ENCODE assay signal across 16 cellular contexts in the genomic region with DNA sequence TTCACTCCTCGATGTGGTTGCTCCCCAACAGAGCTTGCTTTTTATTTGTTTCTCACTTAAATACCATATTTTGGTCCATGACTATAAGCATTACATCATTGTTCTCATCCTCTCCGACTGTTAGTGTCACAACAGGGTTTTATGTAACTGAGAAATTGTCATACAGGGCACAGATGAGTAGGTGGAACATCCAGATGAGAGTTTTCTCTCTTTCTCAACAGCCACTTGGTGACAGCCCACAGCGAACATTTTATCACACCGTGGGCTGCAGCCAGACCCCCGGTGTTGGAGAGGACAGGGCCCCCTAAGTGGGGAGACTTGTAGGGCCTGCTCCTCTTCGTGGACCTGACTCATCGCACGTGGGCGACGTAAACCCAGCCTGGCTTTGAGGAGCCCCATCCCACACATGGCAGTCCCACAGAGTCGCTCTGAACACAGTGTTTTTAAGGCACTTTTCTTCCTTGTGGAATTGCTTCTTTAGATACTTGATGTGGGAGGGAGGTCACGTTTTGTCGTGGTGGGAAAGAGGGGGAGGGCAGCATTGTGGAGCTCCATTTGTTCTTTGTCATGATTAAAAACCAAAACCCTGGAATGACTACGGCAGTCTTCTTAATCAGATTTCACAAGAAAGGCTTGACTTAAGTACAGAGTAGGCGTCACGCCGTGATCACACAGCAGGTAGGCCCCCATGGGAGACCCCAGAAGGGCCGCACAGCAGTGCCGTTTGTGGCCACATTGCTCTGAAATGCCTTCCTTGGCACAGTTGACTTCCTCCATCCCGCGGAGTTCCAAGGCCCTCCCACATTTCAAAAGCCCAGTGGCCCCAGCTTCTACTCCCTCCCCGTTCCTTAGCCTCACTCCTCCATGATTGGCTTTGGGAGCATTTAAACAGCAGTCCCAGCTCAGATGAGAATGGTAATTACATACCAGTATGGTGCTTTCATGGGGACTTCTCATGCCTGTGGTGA.
DNase-seq lines count a peak whose midpoint lies in the region; ATAC-seq and TF ChIP-seq lines count a peak whose summit lies in the region.
"Had no signal": no experiment of that assay in that cellular context is flagged by ENCODE, and none has a peak within 500 bp of the region (broad histone marks: within the 10 kb centered on the region; RNA-seq: fewer than 3 reads in every experiment).

No MANE protein-coding gene starts in this region.

- H3K27ac ChIP-seq in right atrium auricular region (no peak overlapping the region), osteoblast (ENCODE audit: low read depth, low read length) (no peak overlapping the region), ovary (no peak overlapping the region)

- no peaks in the 10 kb centered on the region for H4K20me1 ChIP-seq in osteoblast (ENCODE audit: insufficient read depth, low read length)

- H3K36me3 ChIP-seq in right atrium auricular region (no peaks in the 10 kb centered on the region), osteoblast (ENCODE audit: insufficient read depth, low read length) (no peaks in the 10 kb centered on the region), ovary (no peaks in the 10 kb centered on the region)

- TF ChIP-seq CTCF in right atrium auricular region (IDR thresholded peaks at IDR 0.05): no peak
- no peak for TF ChIP-seq CTCF in osteoblast (IDR thresholded peaks at IDR 0.05; ENCODE audit: extremely low read depth, low read depth, low read length)
- no peak for TF ChIP-seq CTCF in ovary (IDR thresholded peaks at IDR 0.05)

- H2AFZ ChIP-seq in osteoblast (ENCODE audit: low read length): peak overlapping the region; percentile 68

- peak; percentile 48 for DNase-seq in Right ventricle myocardium superior
- no peak for DNase-seq in right atrium auricular region (ENCODE audit: low spot score)
- no peak for DNase-seq in central memory CD8-positive, alpha-beta T cell (ENCODE audit: low spot score in 2 of 2)
- no peak for DNase-seq in osteoblast (ENCODE audit: insufficient read length, low spot score, missing footprints)
- no peak for DNase-seq in stimulated activated naive CD8-positive, alpha-beta T cell treated with anti-CD3 and anti-CD28 coated beads, Interleukin-15, amount 100 ng/mL, for 72 hours
- no peak for DNase-seq in ovary
- no peak for DNase-seq in AG08396 (ENCODE audit: low spot score)
- DNase-seq: amniotic stem cell; DMS79; effector memory CD8-positive, alpha-beta T cell; foreskin melanocyte; kidney; NCI-H1694; NCI-H526 treated with DMSO at 0.1 percent for 48 hours had no signal

- H3K27ac Mint-ChIP-seq in central memory CD8-positive, alpha-beta T cell (ENCODE audit: low read depth): peak overlapping the region; percentile 53
- peak overlapping the region in 1 of 2 donors; percentile 16 for H3K27ac Mint-ChIP-seq in stimulated activated naive CD8-positive, alpha-beta T cell treated with anti-CD3 and anti-CD28 coated beads, Interleukin-15, amount 100 ng/mL, for 72 hours
- H3K27ac Mint-ChIP-seq: stimulated activated memory B cell treated with anti-CD40 and anti-IgM and Interleukin-4, amounts not matched to agents 10 μg/mL and 1 μg/mL and 100 μg/mL, for 72 hours had no signal

- H3K9me3 ChIP-seq in right atrium auricular region: no peaks in the 10 kb centered on the region
- no peaks in the 10 kb centered on the region for H3K9me3 ChIP-seq in osteoblast (ENCODE audit: low read depth, low read length)
- no peaks in the 10 kb centered on the region for H3K9me3 ChIP-seq in ovary

- peaks cover 0 to 19% of the 10 kb centered on the region in 2 donors for H3K4me1 ChIP-seq in right atrium auricular region
- H3K4me1 ChIP-seq in osteoblast (ENCODE audit: insufficient read depth, low read length): no peaks in the 10 kb centered on the region
- peaks cover 2% of the 10 kb centered on the region for H3K4me1 ChIP-seq in ovary (ENCODE audit: insufficient read depth)

- peaks cover 7% of the 10 kb centered on the region for H3K4me1 Mint-ChIP-seq in central memory CD8-positive, alpha-beta T cell
- H3K4me1 Mint-ChIP-seq in stimulated activated naive CD8-positive, alpha-beta T cell treated with anti-CD3 and anti-CD28 coated beads, Interleukin-15, amount 100 ng/mL, for 72 hours: peaks cover 26% of the 10 kb centered on the region

- no peak overlapping the region for H3K4me3 Mint-ChIP-seq in central memory CD8-positive, alpha-beta T cell
- no peak overlapping the region for H3K4me3 Mint-ChIP-seq in stimulated activated naive CD8-positive, alpha-beta T cell treated with anti-CD3 and anti-CD28 coated beads, Interleukin-15, amount 100 ng/mL, for 72 hours
- H3K4me3 Mint-ChIP-seq: effector memory CD8-positive, alpha-beta T cell; stimulated activated memory B cell treated with anti-CD40 and anti-IgM and Interleukin-4, amounts not matched to agents 10 μg/mL and 1 μg/mL and 100 μg/mL, for 72 hours had no signal

- TF ChIP-seq POLR2A in ovary (IDR thresholded peaks at IDR 0.05): no peak

- H3K4me3 ChIP-seq in right atrium auricular region (no peak overlapping the region), osteoblast (ENCODE audit: insufficient read depth, low read length) (no peak overlapping the region), ovary (no peak overlapping the region)

- peak overlapping the region; percentile 25 for H3K4me2 ChIP-seq in osteoblast (ENCODE audit: insufficient read depth, low read length)

- no peaks in the 10 kb centered on the region for H3K9me3 Mint-ChIP-seq in central memory CD8-positive, alpha-beta T cell
- no peaks in the 10 kb centered on the region for H3K9me3 Mint-ChIP-seq in stimulated activated naive CD8-positive, alpha-beta T cell treated with anti-CD3 and anti-CD28 coated beads, Interleukin-15, amount 100 ng/mL, for 72 hours
- H3K9me3 Mint-ChIP-seq: effector memory CD8-positive, alpha-beta T cell; stimulated activated memory B cell treated with anti-CD40 and anti-IgM and Interleukin-4, amounts not matched to agents 10 μg/mL and 1 μg/mL and 100 μg/mL, for 72 hours had no signal

- intact Hi-C loops in Right ventricle myocardium superior (cut with DNase I) (loop anchor here (10.0 kb wide), 1 partner anchor 124 kb away; no protein-coding TSS in a partner anchor), ovary (cut with DNase I) (loop anchor here in 3 of 4 donors (5.0 to 10.0 kb wide), 2 partner anchors 121 to 124 kb away; no protein-coding TSS in a partner anchor)

- peaks cover 2% of the 10 kb centered on the region for H3K36me3 Mint-ChIP-seq in central memory CD8-positive, alpha-beta T cell (ENCODE audit: insufficient read depth)

- no peak for TF ChIP-seq EP300 in ovary (IDR thresholded peaks at IDR 0.05)

- ATAC-seq in Right ventricle myocardium superior (ENCODE audit: poor library complexity) (peak; percentile 57), HG03521 (IDR thresholded peaks at IDR 0.05; ENCODE audit: unreplicated experiment) (no peak)
- ATAC-seq in central memory CD8-positive, alpha-beta T cell (replicated peaks; ENCODE audit: extremely low read depth, poor library complexity, severe bottlenecking): no peak
- ATAC-seq in stimulated activated naive CD8-positive, alpha-beta T cell treated with anti-CD3 and anti-CD28 coated beads, Interleukin-15, amount 100 ng/mL, for 72 hours: peak; percentile 28
- ATAC-seq: effector memory CD8-positive, alpha-beta T cell; stimulated activated memory B cell treated with anti-CD40 and anti-IgM and Interleukin-4, amounts not matched to agents 10 μg/mL and 1 μg/mL and 100 μg/mL, for 72 hours had no signal

- H3K79me2 ChIP-seq in osteoblast (ENCODE audit: insufficient read depth, low read length): no peaks in the 10 kb centered on the region

- H3K27me3 ChIP-seq in right atrium auricular region (no peaks in the 10 kb centered on the region), osteoblast (ENCODE audit: insufficient read depth, low read length) (peaks cover 4% of the 10 kb centered on the region), ovary (no peaks in the 10 kb centered on the region)

- no peaks in the 10 kb centered on the region for H3K27me3 Mint-ChIP-seq in central memory CD8-positive, alpha-beta T cell
- H3K27me3 Mint-ChIP-seq in stimulated activated naive CD8-positive, alpha-beta T cell treated with anti-CD3 and anti-CD28 coated beads, Interleukin-15, amount 100 ng/mL, for 72 hours: no peaks in the 10 kb centered on the region
- H3K27me3 Mint-ChIP-seq: effector memory CD8-positive, alpha-beta T cell; stimulated activated memory B cell treated with anti-CD40 and anti-IgM and Interleukin-4, amounts not matched to agents 10 μg/mL and 1 μg/mL and 100 μg/mL, for 72 hours had no signal

- WGBS in ovary, 3 donors: 61 to 68% (median 67%) methylated on average over 22 of the region's 22 CpGs

Comparison
In these comparisons a context has a peak if more than half of its experiments do, and no peak if none do; other contexts are left out.
1. ATAC-seq: peak in Right ventricle myocardium superior (single experiment) and stimulated activated naive CD8-positive, alpha-beta T cell treated with anti-CD3 and anti-CD28 coated beads, Interleukin-15, amount 100 ng/mL, for 72 hours (single experiment); none in central memory CD8-positive, alpha-beta T cell (single experiment) and HG03521 (single experiment).